15 cellular contexts compared by ENCODE assay signal in the genomic region with DNA sequence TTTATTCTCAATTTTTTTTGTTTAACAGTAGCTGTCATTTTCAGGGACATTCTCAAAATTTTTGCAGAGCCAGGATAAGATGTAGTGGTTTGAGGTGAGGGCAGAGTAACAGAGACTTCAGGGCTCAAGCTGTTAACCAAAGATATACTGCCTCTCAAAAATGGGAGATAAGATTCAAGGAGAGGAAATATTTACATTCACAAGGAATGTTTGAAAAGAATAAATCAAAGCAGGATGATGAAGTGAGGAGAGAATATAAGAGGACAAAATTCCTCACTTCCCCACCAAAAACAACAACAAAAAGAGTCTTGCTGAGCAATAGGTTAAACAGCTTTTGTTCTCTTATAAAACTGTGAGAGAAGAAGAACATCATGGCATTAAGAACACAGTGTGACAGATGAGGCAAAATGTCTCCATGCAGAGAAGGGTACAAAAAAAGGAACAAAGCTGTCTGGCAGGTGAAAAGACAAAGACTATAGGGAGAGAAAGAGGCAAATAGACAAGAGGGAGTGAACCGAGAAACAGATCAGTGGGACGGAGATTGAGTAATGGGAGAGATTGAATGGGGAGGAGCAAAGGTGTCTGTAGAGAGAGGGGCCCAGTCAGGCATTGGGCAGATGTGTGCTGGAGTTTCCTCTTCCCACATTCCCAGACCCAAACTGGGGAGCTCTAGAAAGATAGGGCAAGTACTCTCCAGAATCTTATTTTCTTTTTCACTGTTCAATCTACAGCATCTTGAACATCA.
"Had no signal": no experiment of that assay in that cellular context is flagged by ENCODE, and none has a peak within 500 bp of the region (broad histone marks: within the 10 kb centered on the region; RNA-seq: fewer than 3 reads in every experiment).

No MANE protein-coding gene starts in this region.

- DNase-seq: activated CD4-positive, alpha-beta T cell treated with anti-CD3 and anti-CD28 coated beads, Interleukin-2, amount 10 ng/mL, durations not matched to agents 7 days and 5 days; activated CD8-positive, alpha-beta memory T cell treated with anti-CD3 and anti-CD28 coated beads for 24 hours; activated naive CD4-positive, alpha-beta T cell; activated naive CD8-positive, alpha-beta T cell treated with anti-CD3 and anti-CD28 coated beads, Interleukin-2, amount 10 ng/mL, durations not matched to agents 7 days and 5 days; anterior cingulate cortex; erythroblast; nucleus accumbens; posterior cingulate gyrus; retina; stimulated activated CD4-positive, alpha-beta T cell treated with anti-CD3 and anti-CD28 coated beads, Interleukin-4, amount 100 ng/mL, for 24 hours; stimulated activated naive CD4-positive, alpha-beta T cell; T-helper 2 cell; tibial artery; uterus had no signal

- H3K4me1 ChIP-seq: tibial artery, uterus had no signal

- H3K36me3 ChIP-seq: tibial artery, uterus had no signal

- H3K4me3 Mint-ChIP-seq: activated CD4-positive, alpha-beta T cell treated with anti-CD3 and anti-CD28 coated beads, Interleukin-2, amount 10 ng/mL, durations not matched to agents 7 days and 5 days; activated naive CD8-positive, alpha-beta T cell treated with anti-CD3 and anti-CD28 coated beads, Interleukin-2, amount 10 ng/mL, durations not matched to agents 7 days and 5 days had no signal

- H3K27ac Mint-ChIP-seq: activated CD4-positive, alpha-beta T cell treated with anti-CD3 and anti-CD28 coated beads, Interleukin-2, amount 10 ng/mL, durations not matched to agents 7 days and 5 days; activated naive CD8-positive, alpha-beta T cell treated with anti-CD3 and anti-CD28 coated beads, Interleukin-2, amount 10 ng/mL, durations not matched to agents 7 days and 5 days had no signal

- H3K27ac ChIP-seq: tibial artery, uterus had no signal

- H3K9me3 Mint-ChIP-seq: activated CD4-positive, alpha-beta T cell treated with anti-CD3 and anti-CD28 coated beads, Interleukin-2, amount 10 ng/mL, durations not matched to agents 7 days and 5 days had no signal

- H3K27me3 ChIP-seq: tibial artery, uterus had no signal

- H3K4me3 ChIP-seq: skin epidermis, tibial artery, uterus had no signal

- H3K4me1 Mint-ChIP-seq: activated CD4-positive, alpha-beta T cell treated with anti-CD3 and anti-CD28 coated beads, Interleukin-2, amount 10 ng/mL, durations not matched to agents 7 days and 5 days; activated naive CD8-positive, alpha-beta T cell treated with anti-CD3 and anti-CD28 coated beads, Interleukin-2, amount 10 ng/mL, durations not matched to agents 7 days and 5 days had no signal

- H3K9me3 ChIP-seq: tibial artery, uterus had no signal
